Comparison of ENCODE assay signal across 24 cellular contexts in the genomic region with DNA sequence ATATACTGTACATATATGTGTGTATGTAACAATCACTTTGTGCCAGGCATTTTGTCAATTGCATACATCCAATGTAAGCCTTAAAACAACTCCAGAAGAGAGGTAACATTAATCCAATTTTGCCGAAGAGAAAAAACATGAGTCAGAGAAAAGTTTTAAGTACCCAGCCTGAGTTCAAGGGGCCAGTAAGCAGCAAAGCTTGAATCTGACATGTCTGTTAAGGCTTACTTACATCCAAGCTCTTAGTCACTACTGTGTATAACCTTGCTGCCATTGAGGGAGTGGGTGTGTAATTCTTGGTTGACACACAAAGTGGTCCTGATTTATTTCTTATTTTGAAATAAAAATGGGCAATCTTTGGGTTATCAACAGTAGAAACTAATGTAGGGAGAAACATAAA.
DNase-seq lines count a peak whose midpoint lies in the region; ATAC-seq, FAIRE-seq and TF ChIP-seq lines count a peak whose summit lies in the region.
"Had no signal": no experiment of that assay in that cellular context is flagged by ENCODE, and none has a peak within 500 bp of the region (broad histone marks: within the 10 kb centered on the region; RNA-seq: fewer than 3 reads in every experiment).

No MANE protein-coding gene starts in this region.

- WGBS in GM12878 (ENCODE audit: insufficient coverage, insufficient replicate concordance, low lambda C conversion rate, missing lambda C conversion rate), result 18% methylated on average over 1 of the region's 1 CpG
- 64 to 84% (median 79%) methylated on average over 1 of the region's 1 CpG for WGBS in spleen, 5 donors

- peak; percentile 18 for FAIRE-seq in GM12878 (lab: Jason Lieb, UNC)

- no peak overlapping the region for H3K27ac ChIP-seq in GM12878 (ENCODE audit: control insufficient read depth, insufficient read depth)
- H3K27ac ChIP-seq in foreskin keratinocyte, result no peak overlapping the region
- H3K27ac ChIP-seq in spleen, result no peak overlapping the region
- H3K27ac ChIP-seq: lower lobe of right lung, testis, WERI-Rb-1 had no signal

- BruUV-seq in GM12878 (replicated peaks; lab: Mats Ljungman, UMichigan), result no TSS peak

- TF ChIP-seq CTCF in GM12878 (IDR thresholded peaks at IDR 0.05 in 2 of 3, conservative IDR thresholded peaks at IDR 0.05 in 1 of 3; ENCODE audit: control insufficient read depth in 2 of 3, extremely low read depth in 1 of 3, insufficient read depth in 1 of 3, low read depth in 3 of 3, low read length in 3 of 3) (no peak), foreskin keratinocyte (conservative IDR thresholded peaks at IDR 0.05) (no peak), glutamatergic neuron (IDR thresholded peaks at IDR 0.05; ENCODE audit: partially characterized antibody, unreplicated experiment) (no peak), spleen (IDR thresholded peaks at IDR 0.05 in 8 of 11, conservative IDR thresholded peaks at IDR 0.05 in 3 of 11) (no peak)

- H3K36me3 ChIP-seq in GM12878 (ENCODE audit: control insufficient read depth in 2 of 2, insufficient read depth in 2 of 2, low read length in 1 of 2) (no peaks in the 10 kb centered on the region), spleen (no peaks in the 10 kb centered on the region)
- H3K36me3 ChIP-seq: lower lobe of right lung, WERI-Rb-1 had no signal

- no peaks in the 10 kb centered on the region for H3K79me2 ChIP-seq in GM12878 (ENCODE audit: control insufficient read depth, insufficient read depth, low read length)

- CTCF ChIA-PET in GM12878 (lab: Yijun Ruan, JAX), result no interaction called here
- CTCF ChIA-PET in activated CD8-positive, alpha-beta T cell treated with anti-CD3 and anti-CD28 coated beads, Interleukin-2, amount 10 ng/mL, durations not matched to agents 7 days and 5 days (lab: Charles Lee), result no interaction called here

- DNase-seq in Daoy (ENCODE audit: low read depth) (peak; percentile 42), M059J (ENCODE audit: low read depth) (peak; percentile 62), GM12878 (ENCODE audit: low read depth, low spot score) (no peak), foreskin keratinocyte (peak in 1 of 2 donors; percentile 38), glutamatergic neuron (no peak), spleen (no peak)
- no peak for DNase-seq in activated CD8-positive, alpha-beta T cell treated with anti-CD3 and anti-CD28 coated beads, Interleukin-2, amount 10 ng/mL, durations not matched to agents 7 days and 5 days
- DNase-seq: activated CD4-positive, alpha-beta T cell treated with anti-CD3 and anti-CD28 coated beads, Interleukin-2, amount 50 U/mL, for 48 hours; activated naive CD4-positive, alpha-beta T cell treated with anti-CD3 and anti-CD28 coated beads for 36 hours; activated T-cell treated with anti-CD3 and anti-CD28 coated beads, Interleukin-2, amount 50 U/mL, for 1 hour; CD8-positive, alpha-beta memory T cell; dermis blood vessel endothelial cell; DMS79; erythroblast; islet precursor cell; lower lobe of right lung; NCI-H526; right cardiac atrium; SIG-M5; testis; WERI-Rb-1 had no signal

- ATAC-seq in GM12878 (no peak), foreskin keratinocyte (peak; percentile 85), GM21619 (IDR thresholded peaks at IDR 0.05; ENCODE audit: unreplicated experiment) (no peak)
- no peak for ATAC-seq in activated CD8-positive, alpha-beta T cell treated with anti-CD3 and anti-CD28 coated beads, Interleukin-2, amount 10 ng/mL, durations not matched to agents 7 days and 5 days
- ATAC-seq: lower lobe of right lung; right cardiac atrium; stimulated activated effector memory CD8-positive, alpha-beta T cell treated with anti-CD3 and anti-CD28 coated beads, Interleukin-12 subunit alpha, Interleukin-12 subunit beta, amount 100 ng/mL, for 72 hours had no signal

- TF ChIP-seq EP300 in GM12878 (IDR thresholded peaks at IDR 0.05; ENCODE audit: borderline replicate concordance in 1 of 2, control insufficient read depth in 1 of 2, low read depth in 2 of 2, low read length in 2 of 2), result no peak

- no peaks in the 10 kb centered on the region for H3K9me3 Mint-ChIP-seq in activated CD8-positive, alpha-beta T cell treated with anti-CD3 and anti-CD28 coated beads, Interleukin-2, amount 10 ng/mL, durations not matched to agents 7 days and 5 days (ENCODE audit: insufficient read depth)
- H3K9me3 Mint-ChIP-seq in glutamatergic neuron (ENCODE audit: unreplicated experiment), result no peaks in the 10 kb centered on the region
- H3K9me3 Mint-ChIP-seq: activated naive CD4-positive, alpha-beta T cell treated with anti-CD3 and anti-CD28 coated beads for 36 hours had no signal

- no peak overlapping the region for H3K27ac Mint-ChIP-seq in activated CD8-positive, alpha-beta T cell treated with anti-CD3 and anti-CD28 coated beads, Interleukin-2, amount 10 ng/mL, durations not matched to agents 7 days and 5 days
- no peak overlapping the region for H3K27ac Mint-ChIP-seq in glutamatergic neuron (ENCODE audit: unreplicated experiment)
- H3K27ac Mint-ChIP-seq: activated naive CD4-positive, alpha-beta T cell treated with anti-CD3 and anti-CD28 coated beads for 36 hours; CD8-positive, alpha-beta memory T cell; stimulated activated effector memory CD8-positive, alpha-beta T cell treated with anti-CD3 and anti-CD28 coated beads, Interleukin-12 subunit alpha, Interleukin-12 subunit beta, amount 100 ng/mL, for 72 hours; T-helper 1 cell treated with Interleukin-12 subunit alpha and Interleukin-12 subunit beta and Interleukin-4 antibody, amounts not matched to agents 30 μg/mL and 1 μg/mL, for 36 hours had no signal

- no peak overlapping the region for H3K9ac ChIP-seq in GM12878 (ENCODE audit: control insufficient read depth, insufficient read depth, low read length)

- no peak overlapping the region for H3K4me3 Mint-ChIP-seq in activated CD8-positive, alpha-beta T cell treated with anti-CD3 and anti-CD28 coated beads, Interleukin-2, amount 10 ng/mL, durations not matched to agents 7 days and 5 days
- no peak overlapping the region for H3K4me3 Mint-ChIP-seq in glutamatergic neuron (ENCODE audit: unreplicated experiment)
- H3K4me3 Mint-ChIP-seq: activated naive CD4-positive, alpha-beta T cell treated with anti-CD3 and anti-CD28 coated beads for 36 hours; CD8-positive, alpha-beta memory T cell; stimulated activated effector memory CD8-positive, alpha-beta T cell treated with anti-CD3 and anti-CD28 coated beads, Interleukin-12 subunit alpha, Interleukin-12 subunit beta, amount 100 ng/mL, for 72 hours; T-helper 1 cell treated with Interleukin-12 subunit alpha and Interleukin-12 subunit beta and Interleukin-4 antibody, amounts not matched to agents 30 μg/mL and 1 μg/mL, for 36 hours had no signal

- H3K9me3 ChIP-seq in GM12878 (replicated peaks; ENCODE audit: control insufficient read depth, insufficient read depth, low read length) (no peaks in the 10 kb centered on the region), spleen (no peaks in the 10 kb centered on the region)
- H3K9me3 ChIP-seq: lower lobe of right lung, testis had no signal

- H3K4me2 ChIP-seq in GM12878 (ENCODE audit: control insufficient read depth, insufficient read depth), result no peak overlapping the region

- TF ChIP-seq POLR2A in GM12878 (IDR thresholded peaks at IDR 0.05; ENCODE audit: low read depth, low read length), result no peak
- TF ChIP-seq POLR2A in spleen (IDR thresholded peaks at IDR 0.05), result no peak

- H4K20me1 ChIP-seq in GM12878 (ENCODE audit: control insufficient read depth, insufficient read depth), result no peaks in the 10 kb centered on the region

- in situ Hi-C loops in GM12878 (cut with MboI), result no loop called here

- H3K4me1 ChIP-seq in GM12878 (ENCODE audit: control insufficient read depth, insufficient read depth, low read length), result no peaks in the 10 kb centered on the region
- H3K4me1 ChIP-seq in foreskin keratinocyte, result no peaks in the 10 kb centered on the region
- no peaks in the 10 kb centered on the region for H3K4me1 ChIP-seq in spleen
- H3K4me1 ChIP-seq: lower lobe of right lung had no signal

- H2AFZ ChIP-seq in GM12878 (ENCODE audit: control insufficient read depth, low read depth, low read length), result no peak overlapping the region

- RAD21 ChIA-PET in GM12878 (lab: Charles Lee; ENCODE audit: unreplicated experiment), result no interaction called here

- H3K36me3 Mint-ChIP-seq in activated CD8-positive, alpha-beta T cell treated with anti-CD3 and anti-CD28 coated beads, Interleukin-2, amount 10 ng/mL, durations not matched to agents 7 days and 5 days (ENCODE audit: low read depth), result no peaks in the 10 kb centered on the region
- H3K36me3 Mint-ChIP-seq in glutamatergic neuron (ENCODE audit: unreplicated experiment), result no peaks in the 10 kb centered on the region
- H3K36me3 Mint-ChIP-seq: CD8-positive, alpha-beta memory T cell; stimulated activated effector memory CD8-positive, alpha-beta T cell treated with anti-CD3 and anti-CD28 coated beads, Interleukin-12 subunit alpha, Interleukin-12 subunit beta, amount 100 ng/mL, for 72 hours had no signal

- TF ChIP-seq RAD21 in GM12878 (IDR thresholded peaks at IDR 0.05; ENCODE audit: insufficient read depth, low read depth, low read length), result no peak

- H3K27me3 ChIP-seq in GM12878 (replicated peaks in 1 of 2; ENCODE audit: control insufficient read depth in 2 of 2, insufficient read depth in 2 of 2, low read length in 1 of 2) (no peaks in the 10 kb centered on the region), foreskin keratinocyte (no peaks in the 10 kb centered on the region), spleen (replicated peaks in 1 of 7) (no peaks in the 10 kb centered on the region)
- H3K27me3 ChIP-seq: testis had no signal

- SMC1A ChIA-PET in GM12878 (lab: Charles Lee; ENCODE audit: uncharacterized antibody, unreplicated experiment), result no interaction called here

- H3K4me1 Mint-ChIP-seq in activated CD8-positive, alpha-beta T cell treated with anti-CD3 and anti-CD28 coated beads, Interleukin-2, amount 10 ng/mL, durations not matched to agents 7 days and 5 days (ENCODE audit: low read depth), result no peaks in the 10 kb centered on the region
- peaks cover 4% of the 10 kb centered on the region for H3K4me1 Mint-ChIP-seq in glutamatergic neuron (ENCODE audit: low read depth, unreplicated experiment)
- H3K4me1 Mint-ChIP-seq: CD8-positive, alpha-beta memory T cell; stimulated activated effector memory CD8-positive, alpha-beta T cell treated with anti-CD3 and anti-CD28 coated beads, Interleukin-12 subunit alpha, Interleukin-12 subunit beta, amount 100 ng/mL, for 72 hours had no signal

- POLR2A ChIA-PET in GM12878 (lab: Charles Lee), result no interaction called here
- POLR2A ChIA-PET in activated CD8-positive, alpha-beta T cell treated with anti-CD3 and anti-CD28 coated beads, Interleukin-2, amount 10 ng/mL, durations not matched to agents 7 days and 5 days (lab: Charles Lee), result no interaction called here

- no peaks in the 10 kb centered on the region for H3K27me3 Mint-ChIP-seq in activated CD8-positive, alpha-beta T cell treated with anti-CD3 and anti-CD28 coated beads, Interleukin-2, amount 10 ng/mL, durations not matched to agents 7 days and 5 days (ENCODE audit: low read depth)
- H3K27me3 Mint-ChIP-seq in glutamatergic neuron (ENCODE audit: unreplicated experiment), result no peaks in the 10 kb centered on the region
- H3K27me3 Mint-ChIP-seq: CD8-positive, alpha-beta memory T cell had no signal

- intact Hi-C loops in GM12878 (cut with micrococcal nuclease; ENCODE audit: unreplicated experiment) (no loop called here), spleen (cut with DNase I; ENCODE audit: low total_unique reads) (no loop called here)

- H3K4me3 ChIP-seq in GM12878 (no peak overlapping the region), spleen (no peak overlapping the region)
- H3K4me3 ChIP-seq: lower lobe of right lung, testis had no signal

Comparison
In these comparisons a context has a peak if more than half of its experiments do, and no peak if none do; other contexts are left out.
1. DNase-seq: peak in Daoy (single experiment) and M059J (single experiment); none in GM12878 (single experiment), activated CD8-positive, alpha-beta T cell treated with anti-CD3 and anti-CD28 coated beads, Interleukin-2, amount 10 ng/mL, durations not matched to agents 7 days and 5 days (single experiment), glutamatergic neuron (single experiment) and spleen (single experiment).